Comparison of ENCODE assay signal across 31 cellular contexts in the genomic region with DNA sequence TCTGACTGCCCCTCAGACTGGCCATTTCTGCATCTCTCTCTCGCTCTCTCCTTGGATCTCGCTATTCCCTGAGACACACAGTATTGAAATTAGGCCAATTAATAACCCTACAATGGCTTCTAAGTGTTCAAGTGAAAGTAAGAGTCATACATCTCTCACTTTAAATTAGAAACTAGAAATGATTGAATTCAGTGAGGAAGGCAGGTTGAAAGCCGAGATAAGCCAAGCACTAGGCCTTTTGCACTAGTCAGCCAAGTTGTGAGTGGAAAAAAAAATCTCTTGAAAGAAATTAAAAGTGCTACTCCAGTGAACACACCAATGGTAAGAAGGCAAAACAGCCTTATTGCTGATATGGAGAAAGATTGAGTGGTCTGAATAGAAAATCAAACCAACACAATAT. TPM values are rescaled to one million over a fixed set of nuclear protein-coding genes. Genes with fewer than 3 reads are reported as not detected.
DNase-seq lines count a peak whose midpoint lies in the region; ATAC-seq, FAIRE-seq and TF ChIP-seq lines count a peak whose summit lies in the region.
"Had no signal": no experiment of that assay in that cellular context is flagged by ENCODE, and none has a peak within 500 bp of the region (broad histone marks: within the 10 kb centered on the region; RNA-seq: fewer than 3 reads in every experiment).

No MANE protein-coding gene starts in this region.

- no peak overlapping the region for H3K4me3 ChIP-seq in HepG2 (replicated peaks in 1 of 3; ENCODE audit: insufficient read depth in 1 of 3, low read depth in 2 of 3, low read length in 3 of 3)
- H3K4me3 ChIP-seq in right lobe of liver, result no peak overlapping the region
- no peak overlapping the region for H3K4me3 ChIP-seq in OCI-LY7 (ENCODE audit: low read depth, low read length, poor library complexity, severe bottlenecking)
- H3K4me3 ChIP-seq in stomach, result no peak overlapping the region
- H3K4me3 ChIP-seq: breast epithelium, gastrocnemius medialis, HAP-1, lung, PC-9 had no signal

- peak overlapping the region; percentile 92 for H3K27ac Mint-ChIP-seq in activated naive CD8-positive, alpha-beta T cell treated with anti-CD3 and anti-CD28 coated beads, Interleukin-2, amount 10 ng/mL, durations not matched to agents 7 days and 5 days
- H3K27ac Mint-ChIP-seq: nephron, type B pancreatic cell had no signal

- TF ChIP-seq EP300 in HepG2 (IDR thresholded peaks at IDR 0.05; ENCODE audit: low read depth in 2 of 2, low read length in 2 of 2) (no peak), HepG2 (CRISPR knock-in tag; IDR thresholded peaks at IDR 0.05; ENCODE audit: borderline replicate concordance) (no peak), stomach (IDR thresholded peaks at IDR 0.05) (no peak)

- no peaks in the 10 kb centered on the region for H3K27me3 Mint-ChIP-seq in activated naive CD8-positive, alpha-beta T cell treated with anti-CD3 and anti-CD28 coated beads, Interleukin-2, amount 10 ng/mL, durations not matched to agents 7 days and 5 days
- H3K27me3 Mint-ChIP-seq: type B pancreatic cell had no signal

- H2AFZ ChIP-seq in HepG2 (ENCODE audit: low read length) (peak overlapping the region; percentile 42), OCI-LY7 (ENCODE audit: low read length) (no peak overlapping the region)
- H2AFZ ChIP-seq: PC-9 had no signal

- no peak for TF ChIP-seq CTCF in HepG2 (CRISPR knock-in tag; IDR thresholded peaks at IDR 0.05)
- TF ChIP-seq CTCF in right lobe of liver (IDR thresholded peaks at IDR 0.05), result no peak
- TF ChIP-seq CTCF in OCI-LY7 (conservative IDR thresholded peaks at IDR 0.05; ENCODE audit: low read length), result no peak
- no peak for TF ChIP-seq CTCF in stomach (IDR thresholded peaks at IDR 0.05)

- intact Hi-C loops in HepG2 (cut with micrococcal nuclease; ENCODE audit: unreplicated experiment), result no loop called here
- intact Hi-C loops in right lobe of liver (cut with DNase I), result no loop called here
- intact Hi-C loops in OCI-LY7 (cut with micrococcal nuclease; ENCODE audit: unreplicated experiment), result no loop called here
- intact Hi-C loops in stomach (cut with DNase I; ENCODE audit: low total_unique reads), result no loop called here

- in situ Hi-C loops in HepG2 (cut with HindIII; ENCODE audit: extremely low pct_ligation_motif_present, low pct_unique_long_range_greater_than_20kb), result no loop called here

- CTCF ChIA-PET in HepG2 (lab: Yijun Ruan, JAX; ENCODE audit: low intra/inter-chr PET ratio, low total read pairs) (no interaction called here), OCI-LY7 (lab: Charles Lee; ENCODE audit: unreplicated experiment) (no interaction called here)

- H3K4me2 ChIP-seq in HepG2 (ENCODE audit: low read depth, low read length) (no peak overlapping the region), OCI-LY7 (ENCODE audit: low read length) (no peak overlapping the region)
- H3K4me2 ChIP-seq: KMS-11, PC-9 had no signal

- no peak for FAIRE-seq in HepG2 (lab: Jason Lieb, UNC)

- BruUV-seq in HepG2 (replicated peaks; lab: Mats Ljungman, UMichigan) (no TSS peak), OCI-LY7 (replicated peaks; lab: Mats Ljungman, UMichigan) (no TSS peak)

- H3K4me1 Mint-ChIP-seq in activated naive CD8-positive, alpha-beta T cell treated with anti-CD3 and anti-CD28 coated beads, Interleukin-2, amount 10 ng/mL, durations not matched to agents 7 days and 5 days, result peaks cover 46% of the 10 kb centered on the region
- H3K4me1 Mint-ChIP-seq: nephron had no signal

- WGBS in HepG2 (ENCODE audit: low lambda C conversion rate), result 10% methylated on average over 3 of the region's 3 CpGs
- 82% methylated on average over 3 of the region's 3 CpGs for WGBS in right lobe of liver (ENCODE audit: insufficient coverage, low coverage, low lambda C conversion rate, missing lambda C conversion rate)
- WGBS in stomach, 5 donors, result 84 to 95% (median 85%) methylated on average over 3 of the region's 3 CpGs

- H3K27ac ChIP-seq in HepG2 (ENCODE audit: extremely low read length, insufficient read depth, low read length) (no peak overlapping the region), right lobe of liver (no peak overlapping the region), OCI-LY7 (ENCODE audit: low read depth, low read length, poor library complexity, severe bottlenecking) (no peak overlapping the region), stomach (no peak overlapping the region)
- H3K27ac ChIP-seq: breast epithelium, gastrocnemius medialis, KMS-11, PC-9 had no signal

- H3K36me3 ChIP-seq in HepG2 (replicated peaks in 1 of 2; ENCODE audit: control insufficient read depth in 1 of 2, insufficient read depth in 2 of 2, low read length in 2 of 2) (no peaks in the 10 kb centered on the region), right lobe of liver (no peaks in the 10 kb centered on the region), OCI-LY7 (ENCODE audit: insufficient read depth, low read length) (no peaks in the 10 kb centered on the region), stomach (no peaks in the 10 kb centered on the region)
- H3K36me3 ChIP-seq: breast epithelium, gastrocnemius medialis, HAP-1 had no signal

- DNase-seq in activated CD4-positive, CD25-positive, alpha-beta regulatory T cell treated with anti-CD3 and anti-CD28 coated beads, Interleukin-2, amount 50 U/mL, for 72 hours, result no peak
- DNase-seq in HepG2 (ENCODE audit: low spot score) (no peak), right lobe of liver (no peak), cerebellum (ENCODE audit: low spot score) (no peak), OCI-LY7 (ENCODE audit: low spot score) (no peak), stomach (no peak)
- no peak for DNase-seq in activated naive CD8-positive, alpha-beta T cell treated with anti-CD3 and anti-CD28 coated beads, Interleukin-2, amount 10 ng/mL, durations not matched to agents 7 days and 5 days
- DNase-seq: 8988T; activated CD4-positive, alpha-beta T cell treated with anti-CD3 and anti-CD28 coated beads, Interleukin-2, amount 50 U/mL, for 1 hour; C1 segment of cervical spinal cord; DMS79 treated with DMSO at 0.1 percent for 48 hours; gastrocnemius medialis; GDM1; hippocampal formation; left cardiac atrium; NCI-H1417 treated with DMSO at 0.1 percent for 48 hours; NCI-H2029 treated with DMSO at 0.1 percent for 48 hours; NCI-H526 treated with DMSO at 0.1 percent for 48 hours; PC-9; SHP77; stimulated activated CD4-positive, alpha-beta T cell treated with anti-CD3 and anti-CD28 coated beads, Interleukin-4, amount 100 ng/mL, for 24 hours had no signal

- H3K27me3 ChIP-seq in HepG2 (ENCODE audit: control insufficient read depth in 1 of 2, insufficient read depth in 2 of 2, low read length in 2 of 2) (no peaks in the 10 kb centered on the region), right lobe of liver (no peaks in the 10 kb centered on the region), stomach (no peaks in the 10 kb centered on the region)
- H3K27me3 ChIP-seq: breast epithelium, gastrocnemius medialis had no signal

- H3K9me3 ChIP-seq in HepG2 (ENCODE audit: low read length), result no peaks in the 10 kb centered on the region
- H3K9me3 ChIP-seq in right lobe of liver, result no peaks in the 10 kb centered on the region
- no peaks in the 10 kb centered on the region for H3K9me3 ChIP-seq in OCI-LY7 (ENCODE audit: low read length)
- no peaks in the 10 kb centered on the region for H3K9me3 ChIP-seq in stomach
- H3K9me3 ChIP-seq: breast epithelium, gastrocnemius medialis, HAP-1 had no signal

- H3K79me2 ChIP-seq in HepG2 (ENCODE audit: insufficient read depth, low read length), result no peaks in the 10 kb centered on the region
- H3K79me2 ChIP-seq in OCI-LY7 (ENCODE audit: insufficient read depth, low read depth, low read length), result no peaks in the 10 kb centered on the region

- H3K36me3 Mint-ChIP-seq in activated naive CD8-positive, alpha-beta T cell treated with anti-CD3 and anti-CD28 coated beads, Interleukin-2, amount 10 ng/mL, durations not matched to agents 7 days and 5 days, result peaks cover 1% of the 10 kb centered on the region
- H3K36me3 Mint-ChIP-seq: type B pancreatic cell had no signal

- no peak overlapping the region for H3K9ac ChIP-seq in HepG2 (ENCODE audit: insufficient read depth, low read depth, low read length)
- H3K9ac ChIP-seq: KMS-11 had no signal

- TF ChIP-seq POLR2A in HepG2 (IDR thresholded peaks at IDR 0.05; ENCODE audit: insufficient read depth in 1 of 2, low read depth in 2 of 2, low read length in 2 of 2) (no peak), right lobe of liver (IDR thresholded peaks at IDR 0.05) (no peak), stomach (IDR thresholded peaks at IDR 0.05) (no peak)

- POLR2A ChIA-PET in HepG2 (lab: Yijun Ruan, JAX) (no interaction called here), OCI-LY7 (lab: Charles Lee) (no interaction called here)
- POLR2A ChIA-PET in activated naive CD8-positive, alpha-beta T cell treated with anti-CD3 and anti-CD28 coated beads, Interleukin-2, amount 10 ng/mL, durations not matched to agents 7 days and 5 days (lab: Charles Lee), result interaction anchor here (1.1 kb wide), 1 partner anchor 75 kb away, joined by 4 read pairs; the partner anchor contains the start of gene PRDX6

- H4K20me1 ChIP-seq in HepG2 (ENCODE audit: insufficient read depth, low read length) (no peaks in the 10 kb centered on the region), OCI-LY7 (ENCODE audit: insufficient read depth, low read length) (no peaks in the 10 kb centered on the region)

- TF ChIP-seq RAD21 in HepG2 (CRISPR knock-in tag; IDR thresholded peaks at IDR 0.05), result no peak

- H3K4me1 ChIP-seq in HepG2 (ENCODE audit: insufficient read depth, low read length) (no peaks in the 10 kb centered on the region), right lobe of liver (no peaks in the 10 kb centered on the region), OCI-LY7 (ENCODE audit: insufficient read depth, low read length, poor library complexity, severe bottlenecking) (no peaks in the 10 kb centered on the region), stomach (no peaks in the 10 kb centered on the region)
- H3K4me1 ChIP-seq: breast epithelium, gastrocnemius medialis, HAP-1 had no signal

- ATAC-seq in activated CD4-positive, CD25-positive, alpha-beta regulatory T cell treated with anti-CD3 and anti-CD28 coated beads, Interleukin-2, amount 50 U/mL, for 24 hours, result peak; percentile 58 to 61
- ATAC-seq in HepG2, result no peak
- no peak for ATAC-seq in right lobe of liver
- no peak for ATAC-seq in activated naive CD8-positive, alpha-beta T cell treated with anti-CD3 and anti-CD28 coated beads, Interleukin-2, amount 10 ng/mL, durations not matched to agents 7 days and 5 days (ENCODE audit: low read depth)
- ATAC-seq: gastrocnemius medialis, left cardiac atrium had no signal

- no peaks in the 10 kb centered on the region for H3K9me2 ChIP-seq in OCI-LY7 (ENCODE audit: insufficient read depth, low read length)

- H3K9me3 Mint-ChIP-seq in activated naive CD8-positive, alpha-beta T cell treated with anti-CD3 and anti-CD28 coated beads, Interleukin-2, amount 10 ng/mL, durations not matched to agents 7 days and 5 days, result no peaks in the 10 kb centered on the region
- H3K9me3 Mint-ChIP-seq: nephron, type B pancreatic cell had no signal

- H3K4me3 Mint-ChIP-seq in activated naive CD8-positive, alpha-beta T cell treated with anti-CD3 and anti-CD28 coated beads, Interleukin-2, amount 10 ng/mL, durations not matched to agents 7 days and 5 days, result peak overlapping the region; percentile 2
- H3K4me3 Mint-ChIP-seq: nephron, type B pancreatic cell had no signal

RNA-seq across cellular contexts. Expression of gene SLC9C2, which starts 51.2 kb away (rescaled TPM):
- total RNA-seq in HepG2 (2016; rRNA removed; fragmentation: Illumina TruSeq; extraction: Trizol), result not detected in 2 replicates
- not detected in 2 replicates for total RNA-seq in HepG2 (2016; cell fraction: cytosol; rRNA removed; fragmentation: Illumina TruSeq; extraction: Trizol; ENCODE audit: low read depth)
- not detected in 2 replicates for total RNA-seq in HepG2 (2016; cell fraction: insoluble cytoplasmic fraction; rRNA removed; fragmentation: Illumina TruSeq; extraction: Trizol)
- total RNA-seq in HepG2 (2016; cell fraction: membrane; rRNA removed; fragmentation: Illumina TruSeq; extraction: Trizol), result not detected in 2 replicates
- total RNA-seq in HepG2 (2016; cell fraction: nucleus; rRNA removed; fragmentation: Illumina TruSeq; extraction: Trizol), result not detected in 2 replicates
- polyA plus RNA-seq in HepG2 (2011; rRNA removed), result 0.03 TPM in 1 of 2 replicates, not detected in the other
- not detected in 2 replicates for polyA plus RNA-seq in HepG2 (2011; cell fraction: cytosol; rRNA removed)
- not detected in 2 replicates for polyA plus RNA-seq in HepG2 (2011; cell fraction: nucleus; rRNA removed)
- polyA plus RNA-seq in HepG2 (2012), result not detected in 2 replicates
- polyA plus RNA-seq in HepG2 (2016; cell fraction: cytosol; fragmentation: Illumina TruSeq; extraction: Trizol; ENCODE audit: low read depth), result not detected in 2 replicates
- not detected in 2 replicates for polyA plus RNA-seq in HepG2 (2016; cell fraction: insoluble cytoplasmic fraction; fragmentation: Illumina TruSeq; extraction: Trizol; ENCODE audit: low read depth)
- polyA plus RNA-seq in HepG2 (2016; cell fraction: membrane; fragmentation: Illumina TruSeq; extraction: Trizol; ENCODE audit: low read depth), result not detected in 2 replicates
- not detected in 2 replicates for polyA plus RNA-seq in HepG2 (2016; cell fraction: nucleus; fragmentation: Illumina TruSeq; extraction: Trizol; ENCODE audit: insufficient read depth, low read depth)
- polyA minus RNA-seq in HepG2 (2011; rRNA and poly(A)+ RNA removed; ENCODE audit: low replicate concordance), result not detected in 2 replicates
- not detected in 2 replicates for polyA minus RNA-seq in HepG2 (2011; cell fraction: cytosol; rRNA and poly(A)+ RNA removed)
- not detected in 2 replicates for polyA minus RNA-seq in HepG2 (2011; cell fraction: nucleus; rRNA and poly(A)+ RNA removed)
- not detected for total RNA-seq in right lobe of liver
- not detected for total RNA-seq in activated naive CD8-positive, alpha-beta T cell treated with anti-CD3 and anti-CD28 coated beads, Interleukin-2, amount 10 ng/mL, durations not matched to agents 7 days and 5 days
- total RNA-seq in cerebellum, result 3.3 TPM
- not detected in 2 replicates for total RNA-seq in OCI-LY7 (2014; rRNA removed; shearing (Covaris generic))
- not detected in 2 replicates for total RNA-seq in OCI-LY7 (2022)
- 1 to 10 TPM in 1 of 5 donors, not detected in 4; 2.6 TPM for total RNA-seq in stomach
- not detected for polyA plus RNA-seq in stomach
- total RNA-seq: breast epithelium, fibroblast of lung, gastrocnemius medialis, osteoblast, PC-9, pulmonary artery endothelial cell had no signal
- polyA plus RNA-seq: fibroblast of lung had no signal

Comparison
In these comparisons a context has a peak if more than half of its experiments do, and no peak if none do; other contexts are left out.
1. ATAC-seq: peak in activated CD4-positive, CD25-positive, alpha-beta regulatory T cell treated with anti-CD3 and anti-CD28 coated beads, Interleukin-2, amount 50 U/mL, for 24 hours (2 of 2); none in HepG2 (single experiment), right lobe of liver (0 of 4) and activated naive CD8-positive, alpha-beta T cell treated with anti-CD3 and anti-CD28 coated beads, Interleukin-2, amount 10 ng/mL, durations not matched to agents 7 days and 5 days (single experiment).